8 cellular contexts compared by ENCODE assay signal in genomic region chr1:226547754-226548191, GRCh38. TPM values are rescaled to one million over a fixed set of nuclear protein-coding genes. Genes with fewer than 3 reads are reported as not detected.
DNase-seq lines count a peak whose midpoint lies in the region; ATAC-seq and TF ChIP-seq lines count a peak whose summit lies in the region.

No MANE protein-coding gene starts in this region.

- H3K27me3 Mint-ChIP-seq in glutamatergic neuron (ENCODE audit: unreplicated experiment) (peaks cover 10% of the 10 kb centered on the region), progenitor cell of endocrine pancreas (peaks cover 64% of the 10 kb centered on the region)

- no peaks in the 10 kb centered on the region for H3K27me3 ChIP-seq in aorta (ENCODE audit: control insufficient read depth in 1 of 2, insufficient read depth in 2 of 2, low read length in 1 of 2)

- no peaks in the 10 kb centered on the region for H3K4me1 ChIP-seq in aorta (ENCODE audit: control insufficient read depth in 1 of 2, insufficient read depth in 2 of 2, low read length in 2 of 2)

- TF ChIP-seq CTCF in glutamatergic neuron (IDR thresholded peaks at IDR 0.05; ENCODE audit: partially characterized antibody, unreplicated experiment) = peak; percentile 63
- peak; percentile 91 for TF ChIP-seq CTCF in progenitor cell of endocrine pancreas (IDR thresholded peaks at IDR 0.05; ENCODE audit: unreplicated experiment)

- no peak overlapping the region for H3K27ac ChIP-seq in aorta (ENCODE audit: low read depth in 1 of 2, low read length in 2 of 2)

- no peak overlapping the region for H3K27ac Mint-ChIP-seq in activated naive CD4-positive, alpha-beta T cell treated with anti-CD3 and anti-CD28 coated beads, Interleukin-2, amount 50 U/mL, for 72 hours
- H3K27ac Mint-ChIP-seq in glutamatergic neuron (ENCODE audit: unreplicated experiment) = peak overlapping the region; percentile 48
- H3K27ac Mint-ChIP-seq in progenitor cell of endocrine pancreas = no peak overlapping the region

- H3K9me3 Mint-ChIP-seq in activated naive CD4-positive, alpha-beta T cell treated with anti-CD3 and anti-CD28 coated beads, Interleukin-2, amount 50 U/mL, for 72 hours = no peaks in the 10 kb centered on the region
- H3K9me3 Mint-ChIP-seq in glutamatergic neuron (ENCODE audit: unreplicated experiment) (peaks cover 6% of the 10 kb centered on the region), progenitor cell of endocrine pancreas (ENCODE audit: low read depth) (no peaks in the 10 kb centered on the region)

- H3K36me3 ChIP-seq in aorta (ENCODE audit: control insufficient read depth in 1 of 2, insufficient read depth in 2 of 2, low read length in 1 of 2) = no peaks in the 10 kb centered on the region

- no peaks in the 10 kb centered on the region for H3K9me3 ChIP-seq in aorta (ENCODE audit: control insufficient read depth, low read length)

- no peaks in the 10 kb centered on the region for H3K36me3 Mint-ChIP-seq in activated naive CD4-positive, alpha-beta T cell treated with anti-CD3 and anti-CD28 coated beads, Interleukin-2, amount 50 U/mL, for 72 hours
- H3K36me3 Mint-ChIP-seq in glutamatergic neuron (ENCODE audit: unreplicated experiment) (no peaks in the 10 kb centered on the region), progenitor cell of endocrine pancreas (ENCODE audit: insufficient read depth) (no peaks in the 10 kb centered on the region)

- H3K4me1 Mint-ChIP-seq in glutamatergic neuron (ENCODE audit: low read depth, unreplicated experiment) (peaks cover 20% of the 10 kb centered on the region), progenitor cell of endocrine pancreas (ENCODE audit: low read depth) (peaks cover 5% of the 10 kb centered on the region)

- H3K4me3 Mint-ChIP-seq in glutamatergic neuron (ENCODE audit: unreplicated experiment) (peak overlapping the region; percentile 4), progenitor cell of endocrine pancreas (ENCODE audit: low read depth) (no peak overlapping the region)

- H3K4me3 ChIP-seq in aorta (ENCODE audit: low read length in 2 of 2) = no peak overlapping the region

- ATAC-seq in activated naive CD4-positive, alpha-beta T cell treated with anti-CD3 and anti-CD28 coated beads, Interleukin-2, amount 50 U/mL, for 72 hours = peak; percentile 67 to 70
- ATAC-seq in aorta (ENCODE audit: low FRiP score) = peak; percentile 85

- 3 to 4% methylated on average over 16 of the region's 16 CpGs for WGBS in aorta, 2 donors

- intact Hi-C loops in aorta (cut with DNase I) = loop anchor here (2.0 to 5.0 kb wide), 4 partner anchors 61 to 280 kb away; partner anchors contain the start of gene ITPKB (in 1 of the 2)

- DNase-seq in DMS 273 treated with DMSO at 0.1 percent for 48 hours (lab: John Stamatoyannopoulos, UW) (peak; percentile 90), GOT3 (lab: John Stamatoyannopoulos, UW) (peak; percentile 29), NCI-H128 (lab: John Stamatoyannopoulos, UW; ENCODE audit: unreplicated experiment) (peak; percentile 88), SKM-1 (lab: John Stamatoyannopoulos, UW; ENCODE audit: unreplicated experiment) (peak; percentile 79), glutamatergic neuron (peak; percentile 84), progenitor cell of endocrine pancreas (ENCODE audit: low spot score, unreplicated experiment) (peak; percentile 64), aorta (peak; percentile 83 to 92)
- DNase-seq in activated naive CD4-positive, alpha-beta T cell treated with anti-CD3 and anti-CD28 coated beads, Interleukin-2, amount 50 U/mL, for 72 hours (ENCODE audit: low spot score in 2 of 2) = peak in 1 of 2 donors; percentile 60

RNA-seq across cellular contexts. Expression of gene STUM, which starts 0.8 kb away (rescaled TPM):
- total RNA-seq in activated naive CD4-positive, alpha-beta T cell treated with anti-CD3 and anti-CD28 coated beads, Interleukin-2, amount 50 U/mL, for 72 hours = not detected
- total RNA-seq in glutamatergic neuron (ENCODE audit: unreplicated experiment) (11.0 TPM), progenitor cell of endocrine pancreas (0.38 and 0.55 TPM in 2 replicates), aorta (1 to 10 TPM; 2.7 to 3.0 TPM)
- under 1 TPM; 0.13 to 0.59 TPM for polyA plus RNA-seq in aorta
